ENCODE assay signal across 14 cellular contexts in the genomic region with DNA sequence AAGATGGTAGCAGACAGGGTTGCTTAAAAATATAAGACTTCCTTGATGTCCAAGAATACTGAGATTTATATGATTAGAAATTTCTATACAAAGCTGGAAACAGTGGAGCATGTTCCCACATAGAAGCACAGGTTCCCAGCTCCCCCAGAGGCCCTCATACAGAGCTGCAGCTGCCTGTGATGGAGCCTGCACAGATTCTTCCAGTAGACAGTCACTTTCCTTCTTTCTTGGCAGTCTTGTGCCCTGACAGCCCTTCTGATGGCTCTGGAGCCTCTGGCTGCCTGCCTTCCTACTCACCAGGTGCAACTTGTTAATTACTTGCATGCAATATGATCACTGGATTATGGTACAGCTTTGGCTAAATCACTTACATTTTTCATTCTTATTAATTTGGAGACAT.
"Had no signal": no experiment of that assay in that cellular context is flagged by ENCODE, and none has a peak within 500 bp of the region (broad histone marks: within the 10 kb centered on the region; RNA-seq: fewer than 3 reads in every experiment).

No MANE protein-coding gene starts in this region.

- H3K4me1 ChIP-seq: colonic mucosa, suprapubic skin, upper lobe of left lung had no signal

- DNase-seq: activated CD4-positive, alpha-beta T cell treated with anti-CD3 and anti-CD28 coated beads for 48 hours; activated CD8-positive, alpha-beta memory T cell treated with anti-CD3 and anti-CD28 coated beads, Interleukin-2, amount 50 U/mL, for 48 hours; activated CD8-positive, alpha-beta T cell treated with anti-CD3 and anti-CD28 coated beads, Interleukin-2, amount 10 ng/mL, durations not matched to agents 7 days and 5 days; aorta; colonic mucosa; effector CD8-positive, alpha-beta T cell; left ventricle myocardium superior; mesenchymal stem cell; stimulated activated CD4-positive, alpha-beta T cell treated with anti-CD3 and anti-CD28 coated beads, Interleukin-12 subunit alpha, Interleukin-12 subunit beta, amount 100 ng/mL, for 4 hours; stimulated activated naive CD8-positive, alpha-beta T cell treated with anti-CD3 and anti-CD28 coated beads, Interleukin-15, Interleukin-2, amounts not matched to agents 100 U/mL and 50 U/mL, for 24 hours; upper lobe of left lung had no signal

- H3K36me3 ChIP-seq: colonic mucosa, suprapubic skin, upper lobe of left lung had no signal

- H3K4me3 Mint-ChIP-seq: activated CD8-positive, alpha-beta T cell treated with anti-CD3 and anti-CD28 coated beads, Interleukin-2, amount 10 ng/mL, durations not matched to agents 7 days and 5 days; WTC11 had no signal

- H3K27ac ChIP-seq: colonic mucosa, hepatocyte, suprapubic skin, upper lobe of left lung had no signal

- H3K9me3 ChIP-seq: colonic mucosa, suprapubic skin, upper lobe of left lung had no signal

- H3K27me3 ChIP-seq: colonic mucosa, hepatocyte, suprapubic skin, upper lobe of left lung had no signal

- H3K4me3 ChIP-seq: colonic mucosa, hepatocyte, suprapubic skin, upper lobe of left lung had no signal

- H3K27ac Mint-ChIP-seq: activated CD8-positive, alpha-beta T cell treated with anti-CD3 and anti-CD28 coated beads, Interleukin-2, amount 10 ng/mL, durations not matched to agents 7 days and 5 days; WTC11 had no signal
